In the genomic region with DNA sequence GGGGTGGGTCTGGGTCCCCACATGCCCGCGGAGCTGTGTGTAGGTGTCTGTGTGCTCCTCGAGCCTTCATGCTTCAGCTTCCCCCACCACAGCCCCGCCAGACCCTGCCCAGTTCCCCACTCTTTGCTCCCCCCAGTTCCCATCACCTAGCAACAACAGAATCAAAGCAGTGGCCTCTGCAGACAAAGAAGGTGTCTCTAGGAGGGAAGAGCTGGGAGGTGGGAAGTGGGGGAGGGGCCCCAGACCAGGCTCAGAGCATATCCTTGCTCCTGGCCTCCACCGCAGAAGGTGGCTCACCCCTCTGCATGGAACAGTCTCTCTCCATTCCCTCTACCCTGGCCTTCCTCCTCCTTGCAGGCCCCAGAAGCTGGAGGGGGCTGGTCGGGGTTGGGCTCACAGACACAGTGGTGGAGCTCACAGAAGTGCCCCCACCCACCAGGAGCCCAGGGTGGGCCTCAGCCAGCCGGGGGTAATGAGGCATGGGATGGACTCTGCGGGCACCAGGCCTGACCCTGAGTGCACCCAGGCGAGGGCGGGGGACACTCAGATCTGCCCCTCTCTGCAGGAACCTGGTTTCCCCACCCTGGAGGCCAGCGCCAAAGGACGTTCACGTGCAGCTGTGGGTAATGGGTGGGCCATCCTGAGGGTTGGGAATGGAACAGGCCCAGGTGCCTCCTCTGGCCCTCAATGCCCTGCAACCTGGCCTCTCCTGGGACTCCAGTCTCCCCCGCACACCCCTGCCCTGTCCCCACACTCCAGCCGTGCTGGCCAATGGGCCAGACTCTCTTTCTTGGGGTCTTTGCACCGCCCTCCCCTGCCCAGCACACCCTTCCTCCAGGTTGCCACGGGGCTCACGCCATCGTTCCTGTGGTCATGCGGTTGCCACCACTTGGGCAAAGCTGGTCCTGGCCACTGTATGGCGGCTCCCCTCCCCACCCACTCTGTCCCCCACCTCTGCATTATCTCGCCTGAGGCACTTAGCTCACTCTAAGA, we compare ENCODE assay signal across 1 cellular context.
TF ChIP-seq lines count a peak whose summit lies in the region.

No MANE protein-coding gene starts in this region.

TF ChIP-seq in SK-N-SH, 30 proteins besides CTCF, POLR2A, EP300 and RAD21:
- TF ChIP-seq, protein P1, sequence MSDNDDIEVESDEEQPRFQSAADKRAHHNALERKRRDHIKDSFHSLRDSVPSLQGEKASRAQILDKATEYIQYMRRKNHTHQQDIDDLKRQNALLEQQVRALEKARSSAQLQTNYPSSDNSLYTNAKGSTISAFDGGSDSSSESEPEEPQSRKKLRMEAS (IDR thresholded peaks at IDR 0.05; ENCODE audit: low read depth): no peak
- no peak for TF ChIP-seq MXI1 (IDR thresholded peaks at IDR 0.05; ENCODE audit: low read depth, low read length)
- TF ChIP-seq CHD2 (IDR thresholded peaks at IDR 0.05; ENCODE audit: low read length, partially characterized antibody): no peak
- TF ChIP-seq, protein P2, sequence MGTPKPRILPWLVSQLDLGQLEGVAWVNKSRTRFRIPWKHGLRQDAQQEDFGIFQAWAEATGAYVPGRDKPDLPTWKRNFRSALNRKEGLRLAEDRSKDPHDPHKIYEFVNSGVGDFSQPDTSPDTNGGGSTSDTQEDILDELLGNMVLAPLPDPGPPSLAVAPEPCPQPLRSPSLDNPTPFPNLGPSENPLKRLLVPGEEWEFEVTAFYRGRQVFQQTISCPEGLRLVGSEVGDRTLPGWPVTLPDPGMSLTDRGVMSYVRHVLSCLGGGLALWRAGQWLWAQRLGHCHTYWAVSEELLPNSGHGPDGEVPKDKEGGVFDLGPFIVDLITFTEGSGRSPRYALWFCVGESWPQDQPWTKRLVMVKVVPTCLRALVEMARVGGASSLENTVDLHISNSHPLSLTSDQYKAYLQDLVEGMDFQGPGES (IDR thresholded peaks at IDR 0.05; ENCODE audit: low read depth, low read length): no peak
- TF ChIP-seq, protein P3, sequence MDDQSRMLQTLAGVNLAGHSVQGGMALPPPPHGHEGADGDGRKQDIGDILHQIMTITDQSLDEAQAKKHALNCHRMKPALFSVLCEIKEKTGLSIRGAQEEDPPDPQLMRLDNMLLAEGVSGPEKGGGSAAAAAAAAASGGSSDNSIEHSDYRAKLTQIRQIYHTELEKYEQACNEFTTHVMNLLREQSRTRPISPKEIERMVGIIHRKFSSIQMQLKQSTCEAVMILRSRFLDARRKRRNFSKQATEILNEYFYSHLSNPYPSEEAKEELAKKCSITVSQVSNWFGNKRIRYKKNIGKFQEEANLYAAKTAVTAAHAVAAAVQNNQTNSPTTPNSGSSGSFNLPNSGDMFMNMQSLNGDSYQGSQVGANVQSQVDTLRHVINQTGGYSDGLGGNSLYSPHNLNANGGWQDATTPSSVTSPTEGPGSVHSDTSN (IDR thresholded peaks at IDR 0.05): no peak
- TF ChIP-seq MEF2A (IDR thresholded peaks at IDR 0.05; ENCODE audit: borderline replicate concordance, low read depth): no peak
- TF ChIP-seq, protein P4, sequence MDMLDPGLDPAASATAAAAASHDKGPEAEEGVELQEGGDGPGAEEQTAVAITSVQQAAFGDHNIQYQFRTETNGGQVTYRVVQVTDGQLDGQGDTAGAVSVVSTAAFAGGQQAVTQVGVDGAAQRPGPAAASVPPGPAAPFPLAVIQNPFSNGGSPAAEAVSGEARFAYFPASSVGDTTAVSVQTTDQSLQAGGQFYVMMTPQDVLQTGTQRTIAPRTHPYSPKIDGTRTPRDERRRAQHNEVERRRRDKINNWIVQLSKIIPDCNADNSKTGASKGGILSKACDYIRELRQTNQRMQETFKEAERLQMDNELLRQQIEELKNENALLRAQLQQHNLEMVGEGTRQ (IDR thresholded peaks at IDR 0.05; ENCODE audit: borderline replicate concordance, low read depth, low read length): no peak
TF ChIP-seq in SK-N-SH: peak in this region for 0.
